8 cellular contexts compared by ENCODE assay signal in the genomic region with DNA sequence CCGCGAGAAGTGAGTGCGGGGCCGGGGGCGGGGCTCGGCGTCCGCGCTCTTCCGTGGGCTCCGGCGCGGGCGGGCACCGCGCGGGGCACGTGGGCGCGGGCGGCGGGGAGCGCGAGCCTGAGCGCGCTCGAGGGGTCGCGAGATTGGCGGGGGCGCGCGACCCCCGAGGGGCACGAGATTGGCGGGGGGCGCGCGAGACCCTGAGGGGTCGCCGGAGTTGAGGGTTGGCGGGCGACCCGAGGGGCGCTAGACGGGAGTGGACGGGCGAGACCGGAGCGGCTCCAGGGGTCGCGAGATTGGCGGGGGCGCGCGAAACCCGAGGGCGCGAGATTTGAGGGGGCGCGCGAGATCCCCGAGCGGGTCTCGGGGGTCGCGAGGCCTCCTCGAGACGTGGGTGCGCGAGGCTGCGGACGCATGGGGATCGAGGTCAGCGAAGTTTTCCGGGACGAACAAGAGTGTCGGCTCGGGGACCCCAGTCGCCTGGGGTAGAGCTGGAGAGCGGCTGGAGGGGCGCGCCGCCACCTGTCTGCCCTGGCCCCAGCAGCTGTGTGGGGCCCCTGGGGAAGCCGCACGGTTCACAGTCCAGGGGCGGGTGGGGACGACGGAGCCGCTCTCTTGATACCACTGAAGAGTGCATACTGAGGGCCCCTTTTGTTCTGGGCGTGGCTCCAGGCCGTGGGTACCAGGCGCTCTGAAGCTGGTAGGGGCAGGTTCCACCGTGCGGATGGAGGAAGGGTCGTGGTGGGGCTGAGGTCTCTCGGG. TPM values are rescaled to one million over a fixed set of nuclear protein-coding genes. Genes with fewer than 3 reads are reported as not detected.
A peak's percentile ranks its signal among the peaks of the same experiment; 100 is the strongest.
DNase-seq lines count a peak whose midpoint lies in the region; ATAC-seq and TF ChIP-seq lines count a peak whose summit lies in the region.

No MANE protein-coding gene starts in this region.

- H2AFZ ChIP-seq in KMS-11 (ENCODE audit: low read depth), result peak overlapping the region; percentile 14; the same call in 1 of the 2 replicates

- peak; percentile 32 to 40 for ATAC-seq in activated T-cell treated with anti-CD3 and anti-CD28 coated beads, Interleukin-2, amount 50 U/mL, for 4 hours
- no peak for ATAC-seq in GM21360 (IDR thresholded peaks at IDR 0.05; ENCODE audit: unreplicated experiment)

- peak overlapping the region; percentile 71 for H3K4me2 ChIP-seq in KMS-11

- H3K27me3 ChIP-seq in KMS-11 (ENCODE audit: insufficient read depth, low read depth), result 0 out of 2 replicates have a peak, but pooled peaks cover 11% of the 10 kb centered on the region

- H3K4me3 ChIP-seq in KMS-11 (IDR thresholded peaks at IDR 0.05; ENCODE audit: insufficient read depth, low read depth, low read length) (no peak overlapping the region), skeletal muscle cell (ENCODE audit: low read depth, low read length) (peak overlapping the region; percentile 71)

- H3K9me3 Mint-ChIP-seq in activated T-cell treated with anti-CD3 and anti-CD28 coated beads, Interleukin-2, amount 50 U/mL, for 4 hours, result no peaks in the 10 kb centered on the region
- H3K9me3 Mint-ChIP-seq in glutamatergic neuron (ENCODE audit: unreplicated experiment), result peaks cover 25% of the 10 kb centered on the region

- no peaks in the 10 kb centered on the region for H3K36me3 ChIP-seq in KMS-11 (ENCODE audit: insufficient read depth)

- peak overlapping the region; percentile 50 for H3K9ac ChIP-seq in KMS-11

- H3K27ac Mint-ChIP-seq in glutamatergic neuron (ENCODE audit: unreplicated experiment), result peak overlapping the region; percentile 92

- H3K4me1 ChIP-seq in KMS-11 (ENCODE audit: low read depth, poor library complexity, severe bottlenecking), result peaks cover 42% of the 10 kb centered on the region

- no peaks in the 10 kb centered on the region for H3K36me3 Mint-ChIP-seq in activated T-cell treated with anti-CD3 and anti-CD28 coated beads, Interleukin-2, amount 50 U/mL, for 4 hours (ENCODE audit: insufficient read depth)
- no peaks in the 10 kb centered on the region for H3K36me3 Mint-ChIP-seq in glutamatergic neuron (ENCODE audit: unreplicated experiment)

- peaks cover 8% of the 10 kb centered on the region; the same call in 1 of the 2 replicates for H3K79me2 ChIP-seq in KMS-11 (ENCODE audit: insufficient read depth, low read depth)

- H3K27me3 Mint-ChIP-seq in activated T-cell treated with anti-CD3 and anti-CD28 coated beads, Interleukin-2, amount 50 U/mL, for 4 hours (ENCODE audit: low read depth), result peaks cover 10% of the 10 kb centered on the region
- H3K27me3 Mint-ChIP-seq in glutamatergic neuron (ENCODE audit: unreplicated experiment), result peaks cover 12% of the 10 kb centered on the region

- no peak overlapping the region for H3K27ac ChIP-seq in KMS-11

- H3K4me1 Mint-ChIP-seq in activated T-cell treated with anti-CD3 and anti-CD28 coated beads, Interleukin-2, amount 50 U/mL, for 4 hours (ENCODE audit: low read depth), result peaks cover 72% of the 10 kb centered on the region
- H3K4me1 Mint-ChIP-seq in glutamatergic neuron (ENCODE audit: low read depth, unreplicated experiment), result peaks cover 24% of the 10 kb centered on the region

- no peak for TF ChIP-seq CTCF in KMS-11 (conservative IDR thresholded peaks at IDR 0.05; ENCODE audit: low read depth, low read length)
- TF ChIP-seq CTCF in glutamatergic neuron (IDR thresholded peaks at IDR 0.05; ENCODE audit: partially characterized antibody, unreplicated experiment), result peak; percentile 1

- no peaks in the 10 kb centered on the region for H4K20me1 ChIP-seq in KMS-11 (ENCODE audit: insufficient read depth)

- peak; percentile 31 to 55 (median 49) for DNase-seq in NCI-H1417 (lab: John Stamatoyannopoulos, UW)
- no peak for DNase-seq in NCI-H1417 treated with DMSO at 0.1 percent for 48 hours (lab: John Stamatoyannopoulos, UW)
- DNase-seq in activated T-cell treated with anti-CD3 and anti-CD28 coated beads, Interleukin-2, amount 50 U/mL, for 4 hours, result no peak
- no peak for DNase-seq in glutamatergic neuron
- no peak for DNase-seq in skeletal muscle cell (ENCODE audit: low read depth)
- no peak for DNase-seq in NCI-H2029 (lab: John Stamatoyannopoulos, UW)

- H3K4me3 Mint-ChIP-seq in activated T-cell treated with anti-CD3 and anti-CD28 coated beads, Interleukin-2, amount 50 U/mL, for 4 hours, result peak overlapping the region; percentile 91
- H3K4me3 Mint-ChIP-seq in glutamatergic neuron (ENCODE audit: unreplicated experiment), result peak overlapping the region; percentile 95

RNA-seq across cellular contexts. Expression of a gene that starts 0.7 kb away (rescaled TPM):
- total RNA-seq in activated T-cell treated with anti-CD3 and anti-CD28 coated beads, Interleukin-2, amount 50 U/mL, for 4 hours, result 100 to 1,000 TPM; 119 to 155 (median 135) TPM
- total RNA-seq in glutamatergic neuron (ENCODE audit: unreplicated experiment), result 177 TPM

RNA-seq across cellular contexts. Expression of a gene that starts 18.1 kb away (rescaled TPM):
- 10 to 100 TPM; 10.2 to 16.6 (median 14.4) TPM for total RNA-seq in activated T-cell treated with anti-CD3 and anti-CD28 coated beads, Interleukin-2, amount 50 U/mL, for 4 hours
- total RNA-seq in glutamatergic neuron (ENCODE audit: unreplicated experiment), result 111 TPM

RNA-seq across cellular contexts. Expression of a gene that starts 22.5 kb away (rescaled TPM):
- not detected for total RNA-seq in activated T-cell treated with anti-CD3 and anti-CD28 coated beads, Interleukin-2, amount 50 U/mL, for 4 hours
- not detected for total RNA-seq in glutamatergic neuron (ENCODE audit: unreplicated experiment)

RNA-seq across cellular contexts. Expression of a gene that starts 33.9 kb away (rescaled TPM):
- under 1 TPM; 0.53 to 0.71 (median 0.56) TPM for total RNA-seq in activated T-cell treated with anti-CD3 and anti-CD28 coated beads, Interleukin-2, amount 50 U/mL, for 4 hours
- 8.9 TPM for total RNA-seq in glutamatergic neuron (ENCODE audit: unreplicated experiment)

Comparison
In these comparisons a context has a peak if more than half of its experiments do, and no peak if none do; other contexts are left out.
1. DNase-seq: peak in NCI-H1417 (3 of 3); none in NCI-H1417 treated with DMSO at 0.1 percent for 48 hours (single experiment), activated T-cell treated with anti-CD3 and anti-CD28 coated beads, Interleukin-2, amount 50 U/mL, for 4 hours (single experiment), glutamatergic neuron (single experiment), skeletal muscle cell (single experiment) and NCI-H2029 (single experiment).